In the genomic region with DNA sequence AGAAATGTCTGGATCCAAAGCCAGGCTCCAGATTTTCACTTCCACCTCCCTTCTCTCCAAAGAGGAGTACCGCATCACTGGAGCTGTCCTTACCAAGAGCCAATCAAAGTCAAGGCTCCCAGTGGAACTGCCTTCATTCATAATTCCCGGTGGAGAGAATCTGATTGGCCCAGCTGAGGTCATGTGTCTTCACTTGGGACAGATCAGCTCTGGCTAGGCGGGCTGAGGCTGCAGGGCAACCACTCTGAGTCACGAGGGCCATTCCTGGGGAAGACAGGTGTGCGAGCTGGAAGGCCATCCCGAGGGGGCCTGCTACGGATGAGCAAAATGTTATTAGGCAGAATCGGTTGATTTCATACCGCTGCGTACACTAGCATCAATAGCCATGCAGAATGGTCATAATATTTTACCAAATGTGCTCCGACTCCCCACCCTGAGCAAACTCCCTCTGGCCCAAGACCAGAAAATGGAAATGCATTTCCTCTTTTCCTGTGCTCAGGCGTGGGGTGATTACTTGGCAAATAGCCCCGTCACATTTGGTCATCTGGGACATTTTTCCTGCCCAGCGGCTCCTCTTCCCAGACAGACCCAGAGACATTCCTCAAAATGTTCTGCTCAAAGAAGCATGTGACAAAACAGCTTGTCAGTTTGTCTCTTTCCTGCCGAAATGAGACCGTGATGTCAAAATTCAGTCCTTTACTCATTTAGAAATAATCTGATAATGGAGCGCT, we compare ENCODE assay signal across 17 cellular contexts.
DNase-seq lines count a peak whose midpoint lies in the region; ATAC-seq and TF ChIP-seq lines count a peak whose summit lies in the region.
"Had no signal": no experiment of that assay in that cellular context is flagged by ENCODE, and none has a peak within 500 bp of the region (broad histone marks: within the 10 kb centered on the region; RNA-seq: fewer than 3 reads in every experiment).

No MANE protein-coding gene starts in this region.

- H3K27me3 ChIP-seq in smooth muscle cell (ENCODE audit: low read depth) (no peaks in the 10 kb centered on the region), stomach (peaks cover 0 to 13% (median 3%) of the 10 kb centered on the region in 3 donors)
- H3K27me3 ChIP-seq: BLaER1, colonic mucosa had no signal

- POLR2A ChIA-PET in RWPE1 (lab: Yijun Ruan, JAX; ENCODE audit: low non-redundant PET): no interaction called here

- H3K4me2 ChIP-seq in smooth muscle cell: no peak overlapping the region
- H3K4me2 ChIP-seq: BLaER1 had no signal

- no peaks in the 10 kb centered on the region for H3K4me1 Mint-ChIP-seq in natural killer cell

- WGBS in smooth muscle cell (ENCODE audit: low lambda C conversion rate): 88% methylated on average over 17 of the region's 17 CpGs
- 66 to 70% (median 69%) methylated on average over 17 of the region's 17 CpGs for WGBS in stomach, 5 donors

- TF ChIP-seq CTCF in RWPE1 (conservative IDR thresholded peaks at IDR 0.05; ENCODE audit: low read depth) (no peak), smooth muscle cell (IDR thresholded peaks at IDR 0.05; ENCODE audit: borderline replicate concordance, insufficient read depth, poor library complexity, severe bottlenecking) (no peak), natural killer cell (IDR thresholded peaks at IDR 0.05) (no peak), stomach (IDR thresholded peaks at IDR 0.05) (no peak)

- DNase-seq in DMS153 (lab: John Stamatoyannopoulos, UW) (peak; percentile 15), H4 (ENCODE audit: low spot score) (peak; percentile 12), RWPE1 (ENCODE audit: low spot score) (peak; percentile 41), iPS-NIHi11 (ENCODE audit: low spot score) (peak; percentile 53), smooth muscle cell (lab: John Stamatoyannopoulos, UW; ENCODE audit: unreplicated experiment) (no peak), natural killer cell (no peak), stomach (no peak)
- no peak for DNase-seq in activated CD8-positive, alpha-beta memory T cell treated with anti-CD3 and anti-CD28 coated beads, Interleukin-2, amount 50 U/mL, for 4 hours
- DNase-seq: activated effector memory CD4-positive, alpha-beta T cell treated with Interleukin-2 at 50 U/mL for 16 hours; colonic mucosa; DMS79; gastrocnemius medialis; NCI-H226; nucleus accumbens; stimulated activated CD4-positive, alpha-beta T cell treated with anti-CD3 and anti-CD28 coated beads, Interleukin-4, amount 100 ng/mL, for 4 hours had no signal

- H3K27me3 Mint-ChIP-seq in natural killer cell (ENCODE audit: low read depth in 2 of 2): peaks cover 11 to 42% of the 10 kb centered on the region in 2 donors

- H2AFZ ChIP-seq in smooth muscle cell (ENCODE audit: low read depth): no peak overlapping the region

- H3K9ac ChIP-seq in smooth muscle cell (ENCODE audit: low read depth): no peak overlapping the region
- H3K9ac ChIP-seq: BLaER1 had no signal

- intact Hi-C loops in natural killer cell (cut with micrococcal nuclease): no loop called here
- intact Hi-C loops in stomach (cut with DNase I; ENCODE audit: low total_unique reads): no loop called here

- H3K27ac Mint-ChIP-seq in natural killer cell: no peak overlapping the region

- no peaks in the 10 kb centered on the region for H3K36me3 Mint-ChIP-seq in natural killer cell

- no peaks in the 10 kb centered on the region for H3F3A ChIP-seq in smooth muscle cell (ENCODE audit: low read depth)

- no peaks in the 10 kb centered on the region for H3K9me3 Mint-ChIP-seq in natural killer cell

- no peak for TF ChIP-seq EP300 in stomach (IDR thresholded peaks at IDR 0.05)

- H4K20me1 ChIP-seq in smooth muscle cell (ENCODE audit: low read depth): no peaks in the 10 kb centered on the region
- H4K20me1 ChIP-seq: BLaER1 had no signal

- CTCF ChIA-PET in RWPE1 (lab: Yijun Ruan, JAX): no interaction called here

- H3K36me3 ChIP-seq in smooth muscle cell (ENCODE audit: low read depth) (no peaks in the 10 kb centered on the region), stomach (no peaks in the 10 kb centered on the region)
- H3K36me3 ChIP-seq: BLaER1, colonic mucosa, gastrocnemius medialis had no signal

- no peak overlapping the region for H3K4me3 Mint-ChIP-seq in natural killer cell

- no peak for ATAC-seq in natural killer cell

- no peaks in the 10 kb centered on the region for H3K4me1 ChIP-seq in smooth muscle cell (ENCODE audit: low read depth)
- H3K4me1 ChIP-seq in stomach: no peaks in the 10 kb centered on the region
- H3K4me1 ChIP-seq: colonic mucosa had no signal

- no peak overlapping the region for H3K4me3 ChIP-seq in smooth muscle cell
- no peak overlapping the region for H3K4me3 ChIP-seq in stomach
- H3K4me3 ChIP-seq: BLaER1, colonic mucosa, gastrocnemius medialis had no signal

- H3K9me3 ChIP-seq in smooth muscle cell (replicated peaks; ENCODE audit: low read depth) (no peaks in the 10 kb centered on the region), stomach (no peaks in the 10 kb centered on the region)
- H3K9me3 ChIP-seq: BLaER1, colonic mucosa, gastrocnemius medialis had no signal

- no peak for TF ChIP-seq POLR2A in stomach (IDR thresholded peaks at IDR 0.05)

- no peaks in the 10 kb centered on the region for H3K79me2 ChIP-seq in smooth muscle cell (ENCODE audit: low read depth)

- H3K27ac ChIP-seq in RWPE1: no peak overlapping the region
- H3K27ac ChIP-seq in smooth muscle cell (ENCODE audit: low read depth): no peak overlapping the region
- H3K27ac ChIP-seq in stomach: no peak overlapping the region
- H3K27ac ChIP-seq: BLaER1, colonic mucosa, epithelial cell of prostate had no signal

Comparison
In these comparisons a context has a peak if more than half of its experiments do, and no peak if none do; other contexts are left out.
1. DNase-seq: peak in DMS153 (single experiment), H4 (single experiment), RWPE1 (single experiment) and iPS-NIHi11 (single experiment); none in smooth muscle cell (single experiment), activated CD8-positive, alpha-beta memory T cell treated with anti-CD3 and anti-CD28 coated beads, Interleukin-2, amount 50 U/mL, for 4 hours (single experiment), natural killer cell (single experiment) and stomach (single experiment).